In genomic region chr1:40860706-40861226, GRCh38 we compare ENCODE assay signal across 8 cellular contexts. TPM values are rescaled to one million over a fixed set of nuclear protein-coding genes. Genes with fewer than 3 reads are reported as not detected.
A peak's percentile ranks its signal among the peaks of the same experiment; 100 is the strongest.
DNase-seq lines count a peak whose midpoint lies in the region; ATAC-seq and TF ChIP-seq lines count a peak whose summit lies in the region.

No MANE protein-coding gene starts in this region.

- peak overlapping the region; percentile 40 to 93 for H3K4me3 ChIP-seq in uterus

- in situ Hi-C loops in GM13976 (cut with MboI; ENCODE audit: low sequenced_read_pairs, unreplicated experiment) = no loop called here

- no peaks in the 10 kb centered on the region for H3K36me3 Mint-ChIP-seq in activated naive CD4-positive, alpha-beta T cell treated with anti-CD3 and anti-CD28 coated beads for 36 hours (ENCODE audit: low read depth)
- no peaks in the 10 kb centered on the region for H3K36me3 Mint-ChIP-seq in dendritic cell treated with granulocyte-macrophage colony-stimulating factor and Interleukin-4, amounts not matched to agents 40 ng/mL and 50 ng/mL, for 4 days (ENCODE audit: low read depth)
- no peaks in the 10 kb centered on the region for H3K36me3 Mint-ChIP-seq in mesothelial cell of epicardium

- no peak overlapping the region for H3K27ac Mint-ChIP-seq in activated naive CD4-positive, alpha-beta T cell treated with anti-CD3 and anti-CD28 coated beads for 36 hours
- H3K27ac Mint-ChIP-seq in dendritic cell treated with granulocyte-macrophage colony-stimulating factor and Interleukin-4, amounts not matched to agents 40 ng/mL and 50 ng/mL, for 4 days = peak overlapping the region; percentile 79
- peak overlapping the region; percentile 40 for H3K27ac Mint-ChIP-seq in mesothelial cell of epicardium

- ATAC-seq in GM18907 (IDR thresholded peaks at IDR 0.05; ENCODE audit: unreplicated experiment) = no peak

- no peaks in the 10 kb centered on the region for H3K36me3 ChIP-seq in uterus

- peaks cover 0 to 7% of the 10 kb centered on the region in 2 donors for H3K4me1 ChIP-seq in uterus

- H3K27me3 Mint-ChIP-seq in activated naive CD4-positive, alpha-beta T cell treated with anti-CD3 and anti-CD28 coated beads for 36 hours (ENCODE audit: low read depth) = peaks cover 8% of the 10 kb centered on the region
- H3K27me3 Mint-ChIP-seq in dendritic cell treated with granulocyte-macrophage colony-stimulating factor and Interleukin-4, amounts not matched to agents 40 ng/mL and 50 ng/mL, for 4 days = peaks cover 21% of the 10 kb centered on the region
- peaks cover 34% of the 10 kb centered on the region for H3K27me3 Mint-ChIP-seq in mesothelial cell of epicardium (ENCODE audit: low read depth)

- H3K4me3 Mint-ChIP-seq in activated naive CD4-positive, alpha-beta T cell treated with anti-CD3 and anti-CD28 coated beads for 36 hours = peak overlapping the region; percentile 74
- peak overlapping the region; percentile 73 for H3K4me3 Mint-ChIP-seq in dendritic cell treated with granulocyte-macrophage colony-stimulating factor and Interleukin-4, amounts not matched to agents 40 ng/mL and 50 ng/mL, for 4 days
- H3K4me3 Mint-ChIP-seq in mesothelial cell of epicardium = peak overlapping the region; percentile 69

- peaks cover 11% of the 10 kb centered on the region for H3K4me1 Mint-ChIP-seq in activated naive CD4-positive, alpha-beta T cell treated with anti-CD3 and anti-CD28 coated beads for 36 hours (ENCODE audit: low read depth)
- peaks cover 26% of the 10 kb centered on the region for H3K4me1 Mint-ChIP-seq in dendritic cell treated with granulocyte-macrophage colony-stimulating factor and Interleukin-4, amounts not matched to agents 40 ng/mL and 50 ng/mL, for 4 days (ENCODE audit: low read depth)
- peaks cover 18% of the 10 kb centered on the region for H3K4me1 Mint-ChIP-seq in mesothelial cell of epicardium

- TF ChIP-seq CTCF in mesothelial cell of epicardium (IDR thresholded peaks at IDR 0.05; ENCODE audit: unreplicated experiment) = no peak
- TF ChIP-seq CTCF in uterus (IDR thresholded peaks at IDR 0.05) = no peak
- no peak for TF ChIP-seq CTCF in GM13976 (IDR thresholded peaks at IDR 0.05; ENCODE audit: borderline replicate concordance, control extremely low read depth, extremely low read depth, insufficient read depth, missing control alignments)

- CTCF ChIA-PET in activated naive CD4-positive, alpha-beta T cell treated with anti-CD3 and anti-CD28 coated beads for 36 hours (lab: Charles Lee) = interaction anchor here (0.9 to 3.2 kb wide), 5 partner anchors 10 to 230 kb away, joined by 3 to 24 read pairs (median 3); no protein-coding TSS in a partner anchor

- intact Hi-C loops in activated naive CD4-positive, alpha-beta T cell treated with anti-CD3 and anti-CD28 coated beads for 36 hours (cut with micrococcal nuclease) = loop anchor here (10.0 kb wide), 1 partner anchor 384 kb away; the partner anchor contains the start of gene SCMH1
- intact Hi-C loops in dendritic cell treated with granulocyte-macrophage colony-stimulating factor and Interleukin-4, amounts not matched to agents 40 ng/mL and 50 ng/mL, for 4 days (cut with micrococcal nuclease) = loop anchor here (5.0 kb wide), 1 partner anchor 58 kb away; no protein-coding TSS in a partner anchor
- intact Hi-C loops in uterus (cut with DNase I; ENCODE audit: low total_unique reads) = loop anchor here (5.0 kb wide), 1 partner anchor 87 kb away; no protein-coding TSS in a partner anchor

- no peak for DNase-seq in activated naive CD4-positive, alpha-beta T cell treated with anti-CD3 and anti-CD28 coated beads for 36 hours
- no peak for DNase-seq in activated naive CD4-positive, alpha-beta T cell treated with Interleukin-2 at 50 U/mL for 16 hours
- DNase-seq in mesothelial cell of epicardium (ENCODE audit: low spot score in 2 of 2, unreplicated experiment in 2 of 2) (no peak), uterus (no peak), GM13976 (ENCODE audit: low spot score) (no peak), AG08395 (ENCODE audit: low spot score) (no peak)

- no peaks in the 10 kb centered on the region for H3K9me3 ChIP-seq in uterus

- peak overlapping the region; percentile 85 to 95 for H3K27ac ChIP-seq in uterus

- H3K27me3 ChIP-seq in uterus = no peaks in the 10 kb centered on the region

- no peak for TF ChIP-seq POLR2A in uterus (IDR thresholded peaks at IDR 0.05)

- H3K9me3 Mint-ChIP-seq in activated naive CD4-positive, alpha-beta T cell treated with anti-CD3 and anti-CD28 coated beads for 36 hours = no peaks in the 10 kb centered on the region
- H3K9me3 Mint-ChIP-seq in dendritic cell treated with granulocyte-macrophage colony-stimulating factor and Interleukin-4, amounts not matched to agents 40 ng/mL and 50 ng/mL, for 4 days = no peaks in the 10 kb centered on the region
- H3K9me3 Mint-ChIP-seq in mesothelial cell of epicardium = no peaks in the 10 kb centered on the region

RNA-seq across cellular contexts. Expression of gene CITED4, which starts 1.4 kb away (rescaled TPM):
- total RNA-seq in activated naive CD4-positive, alpha-beta T cell treated with anti-CD3 and anti-CD28 coated beads for 36 hours = 1 to 10 TPM; 2.4 TPM
- 14.2 to 14.6 TPM (median 14.4 TPM) in 3 replicates for total RNA-seq in mesothelial cell of epicardium
- total RNA-seq in uterus = 10 to 100 TPM in 3 of 4 donors, 1 to 10 TPM in 1; 4.1 to 99.9 (median 19.9) TPM
